Comparison of ENCODE assay signal across 22 cellular contexts in genomic region chr12:115208098-115208497, GRCh38.
"Had no signal": no experiment of that assay in that cellular context is flagged by ENCODE, and none has a peak within 500 bp of the region (broad histone marks: within the 10 kb centered on the region; RNA-seq: fewer than 3 reads in every experiment).

No MANE protein-coding gene starts in this region.

- H3K36me3 ChIP-seq: adrenal gland had no signal

- H3K27ac ChIP-seq: adrenal gland, VCaP had no signal

- H3K36me3 Mint-ChIP-seq: activated naive CD8-positive, alpha-beta T cell treated with anti-CD3 and anti-CD28 coated beads, Interleukin-2, amount 10 ng/mL, durations not matched to agents 7 days and 5 days had no signal

- H3K4me3 Mint-ChIP-seq: activated CD4-positive, alpha-beta T cell treated with anti-CD3 and anti-CD28 coated beads for 36 hours; activated CD8-positive, alpha-beta T cell treated with anti-CD3 and anti-CD28 coated beads for 36 hours; activated naive CD8-positive, alpha-beta T cell treated with anti-CD3 and anti-CD28 coated beads, Interleukin-2, amount 10 ng/mL, durations not matched to agents 7 days and 5 days; T-helper 17 cell had no signal

- H3K27ac Mint-ChIP-seq: activated CD4-positive, alpha-beta T cell treated with anti-CD3 and anti-CD28 coated beads for 36 hours; activated CD8-positive, alpha-beta T cell treated with anti-CD3 and anti-CD28 coated beads for 36 hours; activated naive CD8-positive, alpha-beta T cell treated with anti-CD3 and anti-CD28 coated beads, Interleukin-2, amount 10 ng/mL, durations not matched to agents 7 days and 5 days; T-helper 17 cell had no signal

- H3K9me3 Mint-ChIP-seq: activated naive CD8-positive, alpha-beta T cell treated with anti-CD3 and anti-CD28 coated beads, Interleukin-2, amount 10 ng/mL, durations not matched to agents 7 days and 5 days had no signal

- DNase-seq: activated CD4-positive, alpha-beta T cell treated with anti-CD3 and anti-CD28 coated beads for 36 hours; activated CD8-positive, alpha-beta memory T cell treated with anti-CD3 and anti-CD28 coated beads, Interleukin-2, amount 50 U/mL, for 4 hours; activated CD8-positive, alpha-beta T cell treated with anti-CD3 and anti-CD28 coated beads for 36 hours; activated naive CD4-positive, alpha-beta T cell treated with anti-CD3 and anti-CD28 coated beads, Interleukin-2, amount 50 U/mL, for 16 hours; activated naive CD8-positive, alpha-beta T cell treated with anti-CD3 and anti-CD28 coated beads, Interleukin-2, amount 10 ng/mL, durations not matched to agents 7 days and 5 days; adrenal gland; anterior cingulate cortex; Kasumi-1; NCI-H1092; NCI-H1417; NCI-H1930; NCI-H2171; NCI-H2227 treated with DMSO at 0.1 percent for 48 hours; NCI-H446 treated with DMSO at 0.1 percent for 48 hours; NCI-H524 treated with DMSO at 0.1 percent for 48 hours; NCI-H774; NK-92 treated with Interleukin-12 subunit alpha and Interleukin-12 subunit beta, amount 100 ng/mL, for 24 hours; PC-3; SHP77 treated with DMSO at 0.1 percent for 48 hours; T-helper 17 cell; T-helper 9 cell had no signal

- ATAC-seq: activated CD4-positive, alpha-beta T cell treated with anti-CD3 and anti-CD28 coated beads for 36 hours; activated CD8-positive, alpha-beta T cell treated with anti-CD3 and anti-CD28 coated beads for 36 hours; PC-3; T-helper 17 cell had no signal

- H3K4me3 ChIP-seq: adrenal gland had no signal

- H3K27me3 ChIP-seq: adrenal gland had no signal

- H3K9me3 ChIP-seq: adrenal gland had no signal

- H3K4me1 Mint-ChIP-seq: activated CD4-positive, alpha-beta T cell treated with anti-CD3 and anti-CD28 coated beads for 36 hours; activated naive CD8-positive, alpha-beta T cell treated with anti-CD3 and anti-CD28 coated beads, Interleukin-2, amount 10 ng/mL, durations not matched to agents 7 days and 5 days; T-helper 17 cell had no signal

- H3K27me3 Mint-ChIP-seq: activated CD4-positive, alpha-beta T cell treated with anti-CD3 and anti-CD28 coated beads for 36 hours; activated CD8-positive, alpha-beta T cell treated with anti-CD3 and anti-CD28 coated beads for 36 hours; activated naive CD8-positive, alpha-beta T cell treated with anti-CD3 and anti-CD28 coated beads, Interleukin-2, amount 10 ng/mL, durations not matched to agents 7 days and 5 days; T-helper 17 cell had no signal
